ENCODE assay signal across 19 cellular contexts in the genomic region with DNA sequence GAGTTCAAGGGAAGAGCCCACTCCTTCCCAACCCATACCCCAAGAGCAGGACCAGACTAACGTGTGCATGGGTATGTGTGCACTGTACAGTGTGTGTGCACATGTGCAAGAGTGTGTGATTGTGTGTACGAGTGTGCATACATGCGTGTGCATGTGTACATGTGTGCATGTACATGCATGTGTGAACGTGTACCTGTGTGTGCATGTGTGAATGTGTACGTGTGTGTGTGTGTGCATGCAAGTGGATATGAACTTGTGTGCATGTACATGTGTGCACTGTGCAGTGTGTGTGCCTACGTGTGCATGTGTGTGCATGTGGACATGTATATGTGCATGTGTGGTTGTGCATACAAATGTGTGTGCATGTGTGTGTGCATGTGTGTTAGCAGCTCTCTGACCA.
"Had no signal": no experiment of that assay in that cellular context is flagged by ENCODE, and none has a peak within 500 bp of the region (broad histone marks: within the 10 kb centered on the region; RNA-seq: fewer than 3 reads in every experiment).

No MANE protein-coding gene starts in this region.

- H3K27ac Mint-ChIP-seq: endodermal cell, memory B cell, natural killer cell had no signal

- H3K9me3 ChIP-seq: gastrocnemius medialis, neutrophil, pancreas, testis, tibial artery, upper lobe of left lung, uterus had no signal

- H3K4me1 ChIP-seq: pancreas, testis had no signal

- H3K4me3 Mint-ChIP-seq: endodermal cell, memory B cell, natural killer cell had no signal

- H3K4me1 Mint-ChIP-seq: endodermal cell had no signal

- H3K27me3 ChIP-seq: testis, uterus had no signal

- H3K4me3 ChIP-seq: dorsolateral prefrontal cortex, gastrocnemius medialis, lung, pancreas, testis, tibial artery, upper lobe of left lung, uterus had no signal

- DNase-seq: effector CD8-positive, alpha-beta T cell; natural killer cell; stimulated activated CD4-positive, alpha-beta T cell treated with anti-CD3 and anti-CD28 coated beads, Interleukin-2, amount 100 ng/mL, for 48 hours; stimulated activated naive CD4-positive, alpha-beta T cell; tibial artery; uterus had no signal

- H3K27ac ChIP-seq: dorsolateral prefrontal cortex, epithelial cell of prostate, gastrocnemius medialis, neutrophil, pancreas, testis, tibial artery, upper lobe of left lung, uterus had no signal

- H3K36me3 ChIP-seq: gastrocnemius medialis, neutrophil, pancreas, tibial artery, upper lobe of left lung, uterus had no signal

- FAIRE-seq: colon, keratinocyte, pancreas, small intestine had no signal

- H3K9me3 Mint-ChIP-seq: endodermal cell, memory B cell, natural killer cell had no signal

- ATAC-seq: gastrocnemius medialis had no signal

- H3K36me3 Mint-ChIP-seq: memory B cell, natural killer cell had no signal
